Comparison of ENCODE assay signal across 23 cellular contexts in the genomic region with DNA sequence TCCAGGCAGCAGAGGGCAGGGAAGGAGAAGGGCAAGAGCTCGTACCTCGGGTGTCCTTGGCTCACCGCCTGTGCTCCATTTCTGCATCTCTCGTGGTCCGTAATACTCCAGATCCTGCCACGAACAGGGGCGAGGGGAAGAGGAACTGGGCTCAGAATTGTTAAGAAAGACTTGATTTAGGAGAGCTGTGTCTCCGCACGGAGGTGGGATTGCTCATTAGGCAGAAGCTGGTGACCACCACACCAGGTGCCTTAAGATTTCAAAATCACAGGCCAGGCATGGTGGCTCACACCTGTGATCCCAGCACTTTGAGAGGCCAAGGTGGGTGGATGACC. TPM values are rescaled to one million over a fixed set of nuclear protein-coding genes. Genes with fewer than 3 reads are reported as not detected.
DNase-seq lines count a peak whose midpoint lies in the region; ATAC-seq, FAIRE-seq and TF ChIP-seq lines count a peak whose summit lies in the region.
"Had no signal": no experiment of that assay in that cellular context is flagged by ENCODE, and none has a peak within 500 bp of the region (broad histone marks: within the 10 kb centered on the region; RNA-seq: fewer than 3 reads in every experiment).

No MANE protein-coding gene starts in this region.

- TF ChIP-seq CTCF in H1 (IDR thresholded peaks at IDR 0.05; ENCODE audit: control extremely low read depth in 1 of 3, insufficient read depth in 1 of 3, low read depth in 1 of 3, low read length in 3 of 3), result no peak

- POLR2A ChIA-PET in H1 (lab: Charles Lee; ENCODE audit: partially characterized antibody), result interaction anchor here (0.7 kb wide), 1 partner anchor 69 kb away, joined by 4 read pairs; no protein-coding TSS in a partner anchor

- H3K36me3 Mint-ChIP-seq in T-helper 17 cell (ENCODE audit: low read depth), result peaks cover 2% of the 10 kb centered on the region
- H3K36me3 Mint-ChIP-seq: stimulated activated memory B cell treated with anti-CD40 and anti-IgM and Interleukin-4, amounts not matched to agents 10 μg/mL and 1 μg/mL and 100 μg/mL, for 72 hours had no signal

- peak overlapping the region; percentile 39; the same call in 1 of the 2 replicates for H2BK5ac ChIP-seq in H1 (ENCODE audit: low read depth, low read length)

- H4K5ac ChIP-seq in H1 (ENCODE audit: insufficient read length, low read depth, low read length), result no peak overlapping the region

- H3K79me1 ChIP-seq in H1 (ENCODE audit: low read depth, low read length), result no peaks in the 10 kb centered on the region

- no peaks in the 10 kb centered on the region for H3K36me3 ChIP-seq in BLaER1
- no peaks in the 10 kb centered on the region for H3K36me3 ChIP-seq in BLaER1 treated with 17β-estradiol and CSF1 and Interleukin-3, amounts not matched to agents 10 nM and 100 nM
- no peaks in the 10 kb centered on the region for H3K36me3 ChIP-seq in H1 (ENCODE audit: control insufficient read depth in 2 of 4, insufficient read depth in 4 of 4, low read length in 3 of 4)
- H3K36me3 ChIP-seq: MG63, thyroid gland had no signal

- H3K23me2 ChIP-seq in H1 (ENCODE audit: low read depth, low read length), result no peaks in the 10 kb centered on the region

- DNase-seq in T-helper 17 cell (no peak), H1 (ENCODE audit: low read depth in 1 of 2, low spot score in 2 of 2) (no peak), NCI-H1105 treated with DMSO at 0.1 percent for 48 hours (lab: John Stamatoyannopoulos, UW) (no peak), mucosa of gallbladder (ENCODE audit: low spot score) (no peak), NCI-H345 (lab: John Stamatoyannopoulos, UW) (no peak)
- DNase-seq: activated T-cell treated with anti-CD3 and anti-CD28 coated beads, Interleukin-2, amount 50 U/mL, for 1 hour; amniotic stem cell; Calu3; GOT3; kidney glomerular epithelial cell; mammary epithelial cell; MG63; NCI-H1436 treated with DMSO at 0.1 percent for 48 hours; NCI-H524; thyroid gland had no signal

- no peak for TF ChIP-seq RAD21 in H1 (IDR thresholded peaks at IDR 0.05 in 1 of 2, conservative IDR thresholded peaks at IDR 0.05 in 1 of 2; ENCODE audit: low read depth in 2 of 2, low read length in 2 of 2)

- H3K27me3 ChIP-seq in BLaER1 (no peaks in the 10 kb centered on the region), H1 (replicated peaks in 1 of 4; ENCODE audit: control insufficient read depth in 3 of 4, extremely low read depth in 1 of 4, insufficient read depth in 3 of 4, low read length in 3 of 4) (no peaks in the 10 kb centered on the region)
- H3K27me3 ChIP-seq in BLaER1 treated with 17β-estradiol and CSF1 and Interleukin-3, amounts not matched to agents 10 nM and 100 nM, result no peaks in the 10 kb centered on the region
- H3K27me3 ChIP-seq: MG63, thyroid gland had no signal

- no peak overlapping the region for H3K18ac ChIP-seq in H1 (ENCODE audit: extremely low read depth, low read length)

- H2BK15ac ChIP-seq in H1 (ENCODE audit: low read length), result 0 out of 2 replicates have a peak overlapping the region, but pooled peaks have one; percentile 19

- H2AK5ac ChIP-seq in H1 (ENCODE audit: low read depth, low read length), result no peak overlapping the region

- H3K9ac ChIP-seq in BLaER1, result no peak overlapping the region
- H3K9ac ChIP-seq in BLaER1 treated with 17β-estradiol and CSF1 and Interleukin-3, amounts not matched to agents 10 nM and 100 nM, result no peak overlapping the region
- no peak overlapping the region for H3K9ac ChIP-seq in H1 (replicated peaks in 1 of 4; ENCODE audit: extremely low read depth in 1 of 4, low read depth in 3 of 4, low read length in 3 of 4)

- H3K9me3 ChIP-seq in BLaER1 (no peaks in the 10 kb centered on the region), T-helper 17 cell (ENCODE audit: control insufficient read depth, low read length, poor library complexity, severe bottlenecking) (no peaks in the 10 kb centered on the region), H1 (ENCODE audit: insufficient read depth in 2 of 2, low read depth in 1 of 2, low read length in 1 of 2) (no peaks in the 10 kb centered on the region)
- no peaks in the 10 kb centered on the region for H3K9me3 ChIP-seq in BLaER1 treated with 17β-estradiol and CSF1 and Interleukin-3, amounts not matched to agents 10 nM and 100 nM (replicated peaks in 1 of 11)
- H3K9me3 ChIP-seq: MG63, thyroid gland had no signal

- no peak overlapping the region for H3K4me3 ChIP-seq in BLaER1
- H3K4me3 ChIP-seq in BLaER1 treated with 17β-estradiol and CSF1 and Interleukin-3, amounts not matched to agents 10 nM and 100 nM, result no peak overlapping the region
- no peak overlapping the region for H3K4me3 ChIP-seq in H1 (ENCODE audit: extremely low read depth in 1 of 4, insufficient read depth in 2 of 4, low read depth in 3 of 4, low read length in 4 of 4)
- H3K4me3 ChIP-seq: MG63, thyroid gland had no signal

- CTCF ChIA-PET in H1 (lab: Charles Lee; ENCODE audit: partially characterized antibody), result interaction anchor here (1.1 to 1.9 kb wide), 3 partner anchors 12 to 81 kb away, joined by 3 to 4 read pairs (median 3); no protein-coding TSS in a partner anchor

- no peaks in the 10 kb centered on the region for H3K27me3 Mint-ChIP-seq in T-helper 17 cell

- H2BK20ac ChIP-seq in H1 (ENCODE audit: low read length), result no peak overlapping the region

- no peak overlapping the region for H4K91ac ChIP-seq in H1 (replicated peaks; ENCODE audit: insufficient read length, low read length)

- no peak overlapping the region for H4K8ac ChIP-seq in H1 (ENCODE audit: extremely low read depth, insufficient read depth, low read length)

- no peak overlapping the region for H3K23ac ChIP-seq in H1 (ENCODE audit: insufficient read length)

- H3K4ac ChIP-seq in H1 (replicated peaks; ENCODE audit: insufficient read length, low read depth, low read length), result no peak overlapping the region

- peak overlapping the region; percentile 89 for H3K27ac Mint-ChIP-seq in T-helper 17 cell
- H3K27ac Mint-ChIP-seq: stimulated activated memory B cell treated with anti-CD40 and anti-IgM and Interleukin-4, amounts not matched to agents 10 μg/mL and 1 μg/mL and 100 μg/mL, for 72 hours had no signal

- H3K27ac ChIP-seq in BLaER1, result no peak overlapping the region
- H3K27ac ChIP-seq in BLaER1 treated with 17β-estradiol and CSF1 and Interleukin-3, amounts not matched to agents 10 nM and 100 nM, result peak overlapping the region in 1 of 11 experiments; percentile 53; a peak in 1 of 22 replicates
- no peak overlapping the region for H3K27ac ChIP-seq in H1 (ENCODE audit: low read depth, low read length)
- H3K27ac ChIP-seq: thyroid gland had no signal

- 95% methylated on average over 9 of the region's 9 CpGs; no CpG with 5 or more reads in 1 of the 2 experiments for WGBS in H1 (ENCODE audit: extremely low coverage in 1 of 2, insufficient coverage in 1 of 2, insufficient read length in 1 of 2, insufficient replicate concordance in 2 of 2, low coverage in 1 of 2, low lambda C conversion rate in 2 of 2, missing lambda C conversion rate in 1 of 2), 2 experiments

- no peak for TF ChIP-seq POLR2A in H1 (IDR thresholded peaks at IDR 0.05; ENCODE audit: control extremely low read depth in 1 of 2, low read depth in 2 of 2, low read length in 2 of 2)

- no peak overlapping the region for H3K56ac ChIP-seq in H1 (replicated peaks; ENCODE audit: insufficient read length, low read depth, low read length)

- no peak overlapping the region for H3K14ac ChIP-seq in H1 (ENCODE audit: insufficient read length)

- ATAC-seq in T-helper 17 cell, result no peak
- ATAC-seq: stimulated activated memory B cell treated with anti-CD40 and anti-IgM and Interleukin-4, amounts not matched to agents 10 μg/mL and 1 μg/mL and 100 μg/mL, for 72 hours had no signal

- FAIRE-seq in H1 (lab: Jason Lieb, UNC), result no peak
- FAIRE-seq: bronchial epithelial cell, endometrium, TTC549 had no signal

- H3K4me1 Mint-ChIP-seq in T-helper 17 cell, result peaks cover 19% of the 10 kb centered on the region

- H4K20me1 ChIP-seq in BLaER1 (no peaks in the 10 kb centered on the region), H1 (replicated peaks in 1 of 2; ENCODE audit: control insufficient read depth in 1 of 2, insufficient read depth in 2 of 2, low read length in 2 of 2) (no peaks in the 10 kb centered on the region)
- H4K20me1 ChIP-seq in BLaER1 treated with 17β-estradiol and CSF1 and Interleukin-3, amounts not matched to agents 10 nM and 100 nM, result no peaks in the 10 kb centered on the region

- peak overlapping the region; percentile 9; the same call in 1 of the 2 replicates for H2BK12ac ChIP-seq in H1 (ENCODE audit: low read depth, low read length)

- TF ChIP-seq EP300 in H1 (IDR thresholded peaks at IDR 0.05; ENCODE audit: borderline replicate concordance in 1 of 2, low read depth in 2 of 2, low read length in 2 of 2), result no peak

- H3K4me1 ChIP-seq in BLaER1 (peaks cover 18% of the 10 kb centered on the region), H1 (replicated peaks in 1 of 4; ENCODE audit: control insufficient read depth in 3 of 4, insufficient read depth in 4 of 4, low read length in 3 of 4) (peaks cover 0 to 3% (median under 1%) of the 10 kb centered on the region in 4 experiments; a peak in 2 of 7 replicates)
- H3K4me1 ChIP-seq in BLaER1 treated with 17β-estradiol and CSF1 and Interleukin-3, amounts not matched to agents 10 nM and 100 nM, result peaks cover 10 to 24% (median 18%) of the 10 kb centered on the region in 10 experiments

- H2AFZ ChIP-seq in H1 (ENCODE audit: low read length), result no peak overlapping the region

- H3K4me2 ChIP-seq in BLaER1, result peak overlapping the region; percentile 71; the same call in 1 of the 2 replicates
- H3K4me2 ChIP-seq in BLaER1 treated with 17β-estradiol and CSF1 and Interleukin-3, amounts not matched to agents 10 nM and 100 nM, result peak overlapping the region; percentile 47 to 81 (median 65); a peak in 21 of 22 replicates
- no peak overlapping the region for H3K4me2 ChIP-seq in H1 (ENCODE audit: insufficient read depth in 1 of 2, low read depth in 2 of 2, low read length in 2 of 2)

- no peaks in the 10 kb centered on the region for H3K79me2 ChIP-seq in H1 (ENCODE audit: control insufficient read depth in 1 of 2, insufficient read depth in 2 of 2, low read length in 2 of 2)

- no peak overlapping the region for H2BK120ac ChIP-seq in H1 (replicated peaks; ENCODE audit: low read depth, low read length)

- H3K4me3 Mint-ChIP-seq in T-helper 17 cell, result no peak overlapping the region
- H3K4me3 Mint-ChIP-seq: IgD-negative memory B cell; stimulated activated memory B cell treated with anti-CD40 and anti-IgM and Interleukin-4, amounts not matched to agents 10 μg/mL and 1 μg/mL and 100 μg/mL, for 72 hours had no signal

TF ChIP-seq in H1, 55 proteins besides CTCF, POLR2A, EP300 and RAD21 (continues in another document):
- TF ChIP-seq SP2 (IDR thresholded peaks at IDR 0.05; ENCODE audit: low read length), result no peak

RNA-seq across cellular contexts. Expression of gene BDH1, which starts 37.2 kb away (rescaled TPM):
- total RNA-seq in T-helper 17 cell (10 to 100 TPM; 20.7 to 22.4 TPM), mucosa of gallbladder (62.8 TPM)
- 24.0 and 27.2 TPM in 2 replicates for total RNA-seq in H1 (2021; fragmentation: NEBNext Ultra II Directional; extraction: Animal tissue kit (Norgen Biotek cat#: 25700))
- 27.7 and 28.1 TPM in 2 replicates for polyA plus RNA-seq in H1 (2011; rRNA removed)
- 35.9 TPM for polyA plus RNA-seq in H1 (2011; cell fraction: cytosol; rRNA removed)
- 45.8 TPM for polyA plus RNA-seq in H1 (2011; cell fraction: nucleus; rRNA removed)
- 21.0 to 34.8 TPM (median 31.0 TPM) in 4 replicates for polyA plus RNA-seq in H1 (2012, experiment 1 of 2)
- polyA plus RNA-seq in H1 (2012, experiment 2 of 2), result 18.8 TPM
- polyA plus RNA-seq in H1 (2013, experiment 1 of 2), result 16.2 TPM
- 14.6 TPM for polyA plus RNA-seq in H1 (2013, experiment 2 of 2)
- 28.8 and 37.6 TPM in 2 replicates for polyA minus RNA-seq in H1 (2011; rRNA and poly(A)+ RNA removed)
- 12.6 TPM for polyA minus RNA-seq in H1 (2011; cell fraction: cytosol; rRNA and poly(A)+ RNA removed)
- polyA minus RNA-seq in H1 (2011; cell fraction: nucleus; rRNA and poly(A)+ RNA removed), result 26.3 TPM
- total RNA-seq: G401 had no signal

Comparison
In these comparisons a context has a peak if more than half of its experiments do, and no peak if none do; other contexts are left out.
1. H3K4me2 ChIP-seq: peak in BLaER1 (single experiment) and BLaER1 treated with 17β-estradiol and CSF1 and Interleukin-3, amounts not matched to agents 10 nM and 100 nM (11 of 11); none in H1 (0 of 2).